In the genomic region with DNA sequence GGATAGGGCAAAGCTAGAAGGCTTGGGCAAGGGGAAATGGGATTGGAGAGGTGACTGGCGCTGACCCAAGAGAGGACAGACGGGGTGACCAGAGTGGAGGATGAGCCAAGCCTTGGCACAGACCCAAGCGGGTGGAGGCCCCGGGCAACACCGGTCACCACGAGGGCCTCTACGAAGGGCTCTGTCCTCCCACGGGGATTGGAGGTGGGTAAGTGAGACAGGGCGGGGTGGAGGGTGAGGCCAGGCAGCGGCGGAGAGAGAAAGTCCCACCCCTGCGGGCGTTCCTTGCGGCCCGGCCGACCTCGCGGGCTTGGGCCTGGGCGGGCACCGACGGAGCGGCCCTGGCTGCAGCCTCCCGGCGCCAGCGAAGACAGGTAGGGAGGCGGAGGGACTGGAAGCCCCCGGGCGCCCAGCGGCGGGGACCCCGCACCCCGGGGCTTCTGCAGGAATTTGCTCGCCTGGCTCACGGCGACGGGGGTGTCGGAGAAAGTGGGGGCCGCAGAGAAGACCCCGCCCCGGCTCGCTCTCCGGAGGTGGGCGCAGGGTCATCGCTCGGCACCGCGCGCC, we compare ENCODE assay signal across 9 cellular contexts. TPM values are rescaled to one million over a fixed set of nuclear protein-coding genes. Genes with fewer than 3 reads are reported as not detected.
A peak's percentile ranks its signal among the peaks of the same experiment; 100 is the strongest.
DNase-seq lines count a peak whose midpoint lies in the region; ATAC-seq and TF ChIP-seq lines count a peak whose summit lies in the region.
"Had no signal": no experiment of that assay in that cellular context is flagged by ENCODE, and none has a peak within 500 bp of the region (broad histone marks: within the 10 kb centered on the region; RNA-seq: fewer than 3 reads in every experiment).

A gene with protein sequence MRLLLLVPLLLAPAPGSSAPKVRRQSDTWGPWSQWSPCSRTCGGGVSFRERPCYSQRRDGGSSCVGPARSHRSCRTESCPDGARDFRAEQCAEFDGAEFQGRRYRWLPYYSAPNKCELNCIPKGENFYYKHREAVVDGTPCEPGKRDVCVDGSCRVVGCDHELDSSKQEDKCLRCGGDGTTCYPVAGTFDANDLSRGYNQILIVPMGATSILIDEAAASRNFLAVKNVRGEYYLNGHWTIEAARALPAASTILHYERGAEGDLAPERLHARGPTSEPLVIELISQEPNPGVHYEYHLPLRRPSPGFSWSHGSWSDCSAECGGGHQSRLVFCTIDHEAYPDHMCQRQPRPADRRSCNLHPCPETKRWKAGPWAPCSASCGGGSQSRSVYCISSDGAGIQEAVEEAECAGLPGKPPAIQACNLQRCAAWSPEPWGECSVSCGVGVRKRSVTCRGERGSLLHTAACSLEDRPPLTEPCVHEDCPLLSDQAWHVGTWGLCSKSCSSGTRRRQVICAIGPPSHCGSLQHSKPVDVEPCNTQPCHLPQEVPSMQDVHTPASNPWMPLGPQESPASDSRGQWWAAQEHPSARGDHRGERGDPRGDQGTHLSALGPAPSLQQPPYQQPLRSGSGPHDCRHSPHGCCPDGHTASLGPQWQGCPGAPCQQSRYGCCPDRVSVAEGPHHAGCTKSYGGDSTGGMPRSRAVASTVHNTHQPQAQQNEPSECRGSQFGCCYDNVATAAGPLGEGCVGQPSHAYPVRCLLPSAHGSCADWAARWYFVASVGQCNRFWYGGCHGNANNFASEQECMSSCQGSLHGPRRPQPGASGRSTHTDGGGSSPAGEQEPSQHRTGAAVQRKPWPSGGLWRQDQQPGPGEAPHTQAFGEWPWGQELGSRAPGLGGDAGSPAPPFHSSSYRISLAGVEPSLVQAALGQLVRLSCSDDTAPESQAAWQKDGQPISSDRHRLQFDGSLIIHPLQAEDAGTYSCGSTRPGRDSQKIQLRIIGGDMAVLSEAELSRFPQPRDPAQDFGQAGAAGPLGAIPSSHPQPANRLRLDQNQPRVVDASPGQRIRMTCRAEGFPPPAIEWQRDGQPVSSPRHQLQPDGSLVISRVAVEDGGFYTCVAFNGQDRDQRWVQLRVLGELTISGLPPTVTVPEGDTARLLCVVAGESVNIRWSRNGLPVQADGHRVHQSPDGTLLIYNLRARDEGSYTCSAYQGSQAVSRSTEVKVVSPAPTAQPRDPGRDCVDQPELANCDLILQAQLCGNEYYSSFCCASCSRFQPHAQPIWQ (plus strand): TSS at position 288 of the 567 bp plus-strand sequence. CDS start 2,273 bp downstream, outside the sequence.

- H3K36me3 ChIP-seq in PC-3 (ENCODE audit: low read depth, low read length): no peaks in the 10 kb centered on the region

- H4K20me1 ChIP-seq in PC-3 (ENCODE audit: low read length): peaks cover 5% of the 10 kb centered on the region; the same call in 1 of the 2 replicates

- TF ChIP-seq CTCF in PC-3 (conservative IDR thresholded peaks at IDR 0.05; ENCODE audit: low read depth, low read length) (no peak), epithelial cell of esophagus (IDR thresholded peaks at IDR 0.05; ENCODE audit: insufficient read depth, low read depth, low read length, missing control alignments) (no peak), natural killer cell (IDR thresholded peaks at IDR 0.05) (no peak)

- no peaks in the 10 kb centered on the region for H3F3A ChIP-seq in PC-3 (ENCODE audit: low read length, unreplicated experiment)

- ATAC-seq in PC-3 (peak; percentile 1; the same call in 1 of the 2 replicates), natural killer cell (peak in 2 of 3 donors; percentile 38 to 39)

- peak within 1 kb of the TSS; percentile 91 for H3K4me2 ChIP-seq in PC-3 (ENCODE audit: low read length)

- peaks cover 30% of the 10 kb centered on the region for H3K4me1 ChIP-seq in PC-3 (ENCODE audit: insufficient read depth, low read length)

- H3K27ac ChIP-seq in PC-3 (ENCODE audit: low read length): no peak within 1 kb of the TSS

- H3K27me3 ChIP-seq in PC-3 (ENCODE audit: low read length): peaks cover 56% of the 10 kb centered on the region

- H3K9me3 ChIP-seq in PC-3 (ENCODE audit: low read length): no peaks in the 10 kb centered on the region

- POLR2A ChIA-PET in PC-3 (lab: Charles Lee; ENCODE audit: unreplicated experiment): no interaction called here

- no peaks in the 10 kb centered on the region for H3K79me2 ChIP-seq in PC-3 (ENCODE audit: low read length)

- BruUV-seq in PC-3 (replicated peaks; lab: Mats Ljungman, UMichigan): no TSS peak

- intact Hi-C loops in PC-3 (cut with micrococcal nuclease) (no loop called here), natural killer cell (cut with micrococcal nuclease) (no loop called here)

- peak within 1 kb of the TSS; percentile 62 for H3K4me3 ChIP-seq in PC-3 (ENCODE audit: low read length)
- peak within 1 kb of the TSS; percentile 46 for H3K4me3 ChIP-seq in epithelial cell of esophagus (ENCODE audit: low read length)

- H2AFZ ChIP-seq in PC-3 (ENCODE audit: low read length): peak within 1 kb of the TSS; percentile 65

- H3K9ac ChIP-seq in PC-3 (ENCODE audit: low read length): no peak within 1 kb of the TSS

- CTCF ChIA-PET in PC-3 (lab: Charles Lee): no interaction called here

- peak; percentile 51 for DNase-seq in NCI-H748 (lab: John Stamatoyannopoulos, UW; ENCODE audit: unreplicated experiment)
- DNase-seq in NCI-H748 treated with DMSO at 0.1 percent for 48 hours (lab: John Stamatoyannopoulos, UW): no peak
- DNase-seq in PC-3: peak; percentile 29
- DNase-seq in epithelial cell of esophagus (ENCODE audit: low read depth): no peak
- no peak for DNase-seq in natural killer cell
- no peak for DNase-seq in occipital lobe (lab: John Stamatoyannopoulos, UW)
- DNase-seq in midbrain (lab: John Stamatoyannopoulos, UW): no peak
- no peak for DNase-seq in superior temporal gyrus (ENCODE audit: extremely low spot score)
- DNase-seq: DND-41 had no signal

- H3K4me3 Mint-ChIP-seq in natural killer cell: peak within 1 kb of the TSS; percentile 63

- H3K36me3 Mint-ChIP-seq in natural killer cell: no peaks in the 10 kb centered on the region

- no peak within 1 kb of the TSS for H3K27ac Mint-ChIP-seq in natural killer cell

- H3K4me1 Mint-ChIP-seq in natural killer cell: peaks cover 6 to 8% of the 10 kb centered on the region in 2 donors

- no peaks in the 10 kb centered on the region for H3K9me3 Mint-ChIP-seq in natural killer cell

- peaks cover 65 to 66% of the 10 kb centered on the region in 2 donors for H3K27me3 Mint-ChIP-seq in natural killer cell (ENCODE audit: low read depth in 2 of 2)

- no peaks in the 10 kb centered on the region for H3K9me2 ChIP-seq in PC-3 (replicated peaks; ENCODE audit: low read length)

RNA-seq across cellular contexts. Expression of the gene that starts here (rescaled TPM):
- total RNA-seq in PC-3 (2014; rRNA removed) (0.35 and 0.40 TPM in 2 replicates), natural killer cell (under 1 TPM; 0.24 to 0.70 (median 0.34) TPM), occipital lobe (1.6 TPM)

Comparison
In these comparisons a context has a peak if more than half of its experiments do, and no peak if none do; other contexts are left out.
1. Peak in DNase-seq, ATAC-seq, H3K4me3 ChIP-seq and H3K4me2 ChIP-seq in PC-3; RNA of the gene not detected or under 1 TPM.
2. Peak in ATAC-seq in natural killer cell; RNA of the gene not detected or under 1 TPM.